ENCODE assay signal across 7 cellular contexts in genomic region chr14:96204151-96205058, GRCh38. TPM values are rescaled to one million over a fixed set of nuclear protein-coding genes. Genes with fewer than 3 reads are reported as not detected.
A peak's percentile ranks its signal among the peaks of the same experiment; 100 is the strongest.
DNase-seq lines count a peak whose midpoint lies in the region; ATAC-seq and TF ChIP-seq lines count a peak whose summit lies in the region.

BDKRB2 (plus strand) TSS chr14:96204839; CDS start chr14:96237108, 32,269 bp downstream.

- H3K27me3 Mint-ChIP-seq in activated CD8-positive, alpha-beta T cell treated with anti-CD3 and anti-CD28 coated beads for 36 hours, result peaks cover 31% of the 10 kb centered on the region
- peaks cover 23% of the 10 kb centered on the region for H3K27me3 Mint-ChIP-seq in neural crest cell (ENCODE audit: low read depth)
- peaks cover 51% of the 10 kb centered on the region for H3K27me3 Mint-ChIP-seq in activated CD8-positive, alpha-beta memory T cell treated with anti-CD3 and anti-CD28 coated beads, Interleukin-2, amount 10 ng/mL, durations not matched to agents 7 days and 5 days
- peaks cover 18% of the 10 kb centered on the region for H3K27me3 Mint-ChIP-seq in activated T-helper 2 cell treated with anti-CD3 and anti-CD28 coated beads, Interferon-gamma antibody, Interleukin-2, Interleukin-4, amounts not matched to agents 10 μg/mL and 5 μg/mL and 100 μg/mL, durations not matched to agents 14 hours and 24 hours and 36 hours (ENCODE audit: low read depth)

- no peaks in the 10 kb centered on the region for H3K36me3 Mint-ChIP-seq in activated CD8-positive, alpha-beta T cell treated with anti-CD3 and anti-CD28 coated beads for 36 hours (ENCODE audit: low read depth)
- no peaks in the 10 kb centered on the region for H3K36me3 Mint-ChIP-seq in neural crest cell (ENCODE audit: low read depth)
- no peaks in the 10 kb centered on the region for H3K36me3 Mint-ChIP-seq in activated CD8-positive, alpha-beta memory T cell treated with anti-CD3 and anti-CD28 coated beads, Interleukin-2, amount 10 ng/mL, durations not matched to agents 7 days and 5 days
- no peaks in the 10 kb centered on the region for H3K36me3 Mint-ChIP-seq in activated T-helper 2 cell treated with anti-CD3 and anti-CD28 coated beads, Interferon-gamma antibody, Interleukin-2, Interleukin-4, amounts not matched to agents 10 μg/mL and 5 μg/mL and 100 μg/mL, durations not matched to agents 14 hours and 24 hours and 36 hours (ENCODE audit: low read depth)

- intact Hi-C loops in activated CD8-positive, alpha-beta T cell treated with anti-CD3 and anti-CD28 coated beads for 36 hours (cut with micrococcal nuclease), result no loop called here
- intact Hi-C loops in activated T-helper 2 cell treated with anti-CD3 and anti-CD28 coated beads, Interferon-gamma antibody, Interleukin-2, Interleukin-4, amounts not matched to agents 10 μg/mL and 5 μg/mL and 100 μg/mL, durations not matched to agents 14 hours and 24 hours and 36 hours (cut with micrococcal nuclease), result no loop called here

- peak; percentile 45 for ATAC-seq in GM21529 (IDR thresholded peaks at IDR 0.05; ENCODE audit: unreplicated experiment)
- peak; percentile 71 for ATAC-seq in activated CD8-positive, alpha-beta T cell treated with anti-CD3 and anti-CD28 coated beads for 36 hours
- ATAC-seq in activated CD8-positive, alpha-beta memory T cell treated with anti-CD3 and anti-CD28 coated beads, Interleukin-2, amount 10 ng/mL, durations not matched to agents 7 days and 5 days, result no peak

- DNase-seq in NCI-H187 treated with DMSO at 0.1 percent for 48 hours (lab: John Stamatoyannopoulos, UW), result peak; percentile 74
- peak; percentile 26 for DNase-seq in activated CD8-positive, alpha-beta T cell treated with anti-CD3 and anti-CD28 coated beads for 36 hours
- DNase-seq in foreskin melanocyte, result peak; percentile 12
- peak; percentile 47 for DNase-seq in neural crest cell (ENCODE audit: low read depth, low spot score)
- no peak for DNase-seq in activated CD8-positive, alpha-beta memory T cell treated with anti-CD3 and anti-CD28 coated beads, Interleukin-2, amount 10 ng/mL, durations not matched to agents 7 days and 5 days
- DNase-seq in activated T-helper 2 cell treated with anti-CD3 and anti-CD28 coated beads, Interferon-gamma antibody, Interleukin-2, Interleukin-4, amounts not matched to agents 10 μg/mL and 5 μg/mL and 100 μg/mL, durations not matched to agents 14 hours and 24 hours and 36 hours (ENCODE audit: low spot score), result no peak

- no peak within 1 kb of the TSS for H3K27ac Mint-ChIP-seq in activated CD8-positive, alpha-beta T cell treated with anti-CD3 and anti-CD28 coated beads for 36 hours
- peak within 1 kb of the TSS; percentile 57 for H3K27ac Mint-ChIP-seq in neural crest cell (ENCODE audit: unreplicated experiment)
- no peak within 1 kb of the TSS for H3K27ac Mint-ChIP-seq in activated CD8-positive, alpha-beta memory T cell treated with anti-CD3 and anti-CD28 coated beads, Interleukin-2, amount 10 ng/mL, durations not matched to agents 7 days and 5 days
- H3K27ac Mint-ChIP-seq in activated T-helper 2 cell treated with anti-CD3 and anti-CD28 coated beads, Interferon-gamma antibody, Interleukin-2, Interleukin-4, amounts not matched to agents 10 μg/mL and 5 μg/mL and 100 μg/mL, durations not matched to agents 14 hours and 24 hours and 36 hours, result no peak within 1 kb of the TSS

- H3K9me3 Mint-ChIP-seq in activated CD8-positive, alpha-beta T cell treated with anti-CD3 and anti-CD28 coated beads for 36 hours, result no peaks in the 10 kb centered on the region
- no peaks in the 10 kb centered on the region for H3K9me3 Mint-ChIP-seq in neural crest cell
- no peaks in the 10 kb centered on the region for H3K9me3 Mint-ChIP-seq in activated CD8-positive, alpha-beta memory T cell treated with anti-CD3 and anti-CD28 coated beads, Interleukin-2, amount 10 ng/mL, durations not matched to agents 7 days and 5 days (ENCODE audit: low read depth)
- H3K9me3 Mint-ChIP-seq in activated T-helper 2 cell treated with anti-CD3 and anti-CD28 coated beads, Interferon-gamma antibody, Interleukin-2, Interleukin-4, amounts not matched to agents 10 μg/mL and 5 μg/mL and 100 μg/mL, durations not matched to agents 14 hours and 24 hours and 36 hours, result no peaks in the 10 kb centered on the region

- H3K4me1 Mint-ChIP-seq in activated CD8-positive, alpha-beta T cell treated with anti-CD3 and anti-CD28 coated beads for 36 hours (ENCODE audit: low read depth), result peaks cover 4% of the 10 kb centered on the region
- peaks cover 12% of the 10 kb centered on the region for H3K4me1 Mint-ChIP-seq in neural crest cell
- peaks cover 2% of the 10 kb centered on the region for H3K4me1 Mint-ChIP-seq in activated CD8-positive, alpha-beta memory T cell treated with anti-CD3 and anti-CD28 coated beads, Interleukin-2, amount 10 ng/mL, durations not matched to agents 7 days and 5 days
- peaks cover 4% of the 10 kb centered on the region for H3K4me1 Mint-ChIP-seq in activated T-helper 2 cell treated with anti-CD3 and anti-CD28 coated beads, Interferon-gamma antibody, Interleukin-2, Interleukin-4, amounts not matched to agents 10 μg/mL and 5 μg/mL and 100 μg/mL, durations not matched to agents 14 hours and 24 hours and 36 hours (ENCODE audit: low read depth)

- no peak for TF ChIP-seq CTCF in activated CD8-positive, alpha-beta T cell treated with anti-CD3 and anti-CD28 coated beads for 36 hours (IDR thresholded peaks at IDR 0.05)
- no peak for TF ChIP-seq CTCF in neural crest cell (conservative IDR thresholded peaks at IDR 0.05)

- POLR2A ChIA-PET in activated CD8-positive, alpha-beta T cell treated with anti-CD3 and anti-CD28 coated beads for 36 hours (lab: Charles Lee), result no interaction called here

- CTCF ChIA-PET in activated CD8-positive, alpha-beta T cell treated with anti-CD3 and anti-CD28 coated beads for 36 hours (lab: Charles Lee), result no interaction called here
- CTCF ChIA-PET in activated CD8-positive, alpha-beta memory T cell treated with anti-CD3 and anti-CD28 coated beads, Interleukin-2, amount 10 ng/mL, durations not matched to agents 7 days and 5 days (lab: Charles Lee), result no interaction called here

- no peak within 1 kb of the TSS for H3K4me3 Mint-ChIP-seq in activated CD8-positive, alpha-beta T cell treated with anti-CD3 and anti-CD28 coated beads for 36 hours
- H3K4me3 Mint-ChIP-seq in neural crest cell, result peak within 1 kb of the TSS; percentile 82
- H3K4me3 Mint-ChIP-seq in activated CD8-positive, alpha-beta memory T cell treated with anti-CD3 and anti-CD28 coated beads, Interleukin-2, amount 10 ng/mL, durations not matched to agents 7 days and 5 days, result no peak within 1 kb of the TSS
- H3K4me3 Mint-ChIP-seq in activated T-helper 2 cell treated with anti-CD3 and anti-CD28 coated beads, Interferon-gamma antibody, Interleukin-2, Interleukin-4, amounts not matched to agents 10 μg/mL and 5 μg/mL and 100 μg/mL, durations not matched to agents 14 hours and 24 hours and 36 hours (ENCODE audit: low read depth), result no peak within 1 kb of the TSS

RNA-seq across cellular contexts. Expression of gene BDKRB2, which starts in this region (rescaled TPM):
- total RNA-seq in activated CD8-positive, alpha-beta T cell treated with anti-CD3 and anti-CD28 coated beads for 36 hours, result not detected
- 0.09 and 0.18 TPM in 2 replicates for total RNA-seq in neural crest cell
- not detected for total RNA-seq in activated CD8-positive, alpha-beta memory T cell treated with anti-CD3 and anti-CD28 coated beads, Interleukin-2, amount 10 ng/mL, durations not matched to agents 7 days and 5 days
- not detected in 2 replicates for total RNA-seq in activated T-helper 2 cell treated with anti-CD3 and anti-CD28 coated beads, Interferon-gamma antibody, Interleukin-2, Interleukin-4, amounts not matched to agents 10 μg/mL and 5 μg/mL and 100 μg/mL, durations not matched to agents 14 hours and 24 hours and 36 hours

Comparison
In these comparisons a context has a peak if more than half of its experiments do, and no peak if none do; other contexts are left out.
1. Peak in DNase-seq and ATAC-seq in activated CD8-positive, alpha-beta T cell treated with anti-CD3 and anti-CD28 coated beads for 36 hours; RNA of the gene not detected or under 1 TPM.
2. Peak in DNase-seq in neural crest cell; RNA of the gene not detected or under 1 TPM.
3. DNase-seq: peak in NCI-H187 treated with DMSO at 0.1 percent for 48 hours (single experiment) and foreskin melanocyte (single experiment); none in activated CD8-positive, alpha-beta memory T cell treated with anti-CD3 and anti-CD28 coated beads, Interleukin-2, amount 10 ng/mL, durations not matched to agents 7 days and 5 days (single experiment) and activated T-helper 2 cell treated with anti-CD3 and anti-CD28 coated beads, Interferon-gamma antibody, Interleukin-2, Interleukin-4, amounts not matched to agents 10 μg/mL and 5 μg/mL and 100 μg/mL, durations not matched to agents 14 hours and 24 hours and 36 hours (single experiment).